ENCODE assay signal across 1 cellular context in genomic region chr19:10332965-10333757, GRCh38.
A peak's percentile ranks its signal among the peaks of the same experiment; 100 is the strongest.
TF ChIP-seq lines count a peak whose summit lies in the region.

RAVER1 (minus strand) TSS chr19:10333529; CDS start chr19:10333507, 22 bp downstream.

TF ChIP-seq in HCT116, 20 proteins besides CTCF, POLR2A, EP300 and RAD21 (continued from another document):
- TF ChIP-seq REST (IDR thresholded peaks at IDR 0.05; ENCODE audit: low read depth) (no peak), POLR2AphosphoS5 (IDR thresholded peaks at IDR 0.05; ENCODE audit: low read depth, low read length) (peak; percentile 84), SP1 (IDR thresholded peaks at IDR 0.05; ENCODE audit: low read depth) (peak; percentile 77)
